In genomic region chr1:161483361-161483760, GRCh38 we compare ENCODE assay signal across 29 cellular contexts. TPM values are rescaled to one million over a fixed set of nuclear protein-coding genes. Genes with fewer than 3 reads are reported as not detected.
"Had no signal": no experiment of that assay in that cellular context is flagged by ENCODE, and none has a peak within 500 bp of the region (broad histone marks: within the 10 kb centered on the region; RNA-seq: fewer than 3 reads in every experiment).

No MANE protein-coding gene starts in this region.

- DNase-seq: activated CD4-positive, alpha-beta T cell treated with anti-CD3 and anti-CD28 coated beads for 36 hours; activated CD4-positive, CD25-positive, alpha-beta regulatory T cell; activated CD8-positive, alpha-beta memory T cell treated with anti-CD3 and anti-CD28 coated beads, Interleukin-2, amount 10 ng/mL, durations not matched to agents 7 days and 5 days; activated CD8-positive, alpha-beta T cell treated with anti-CD3 and anti-CD28 coated beads, Interleukin-2, amount 10 ng/mL, durations not matched to agents 7 days and 5 days; activated T-cell treated with anti-CD3 and anti-CD28 coated beads, Interleukin-2, amount 50 U/mL, for 48 hours; effector memory CD8-positive, alpha-beta T cell; heart right ventricle; kidney glomerular epithelial cell; lower lobe of right lung; mesenchymal stem cell; natural killer cell; stimulated activated CD4-positive, alpha-beta T cell treated with anti-CD3 and anti-CD28 coated beads, Interleukin-12 subunit alpha, Interleukin-12 subunit beta, amount 100 ng/mL, for 4 hours; stimulated activated CD4-positive, alpha-beta T cell treated with anti-CD3 and anti-CD28 coated beads, Interleukin-4, amount 100 ng/mL, for 1 hour; stimulated activated naive CD8-positive, alpha-beta T cell treated with anti-CD3 and anti-CD28 coated beads, Interleukin-15, Interleukin-2, amounts not matched to agents 100 U/mL and 50 U/mL, for 24 hours; T-helper 2 cell; testis; transverse colon had no signal

- H3K27me3 Mint-ChIP-seq: central memory CD8-positive, alpha-beta T cell had no signal

- H3K27ac Mint-ChIP-seq: activated CD4-positive, alpha-beta T cell treated with anti-CD3 and anti-CD28 coated beads for 36 hours; activated CD8-positive, alpha-beta memory T cell treated with anti-CD3 and anti-CD28 coated beads, Interleukin-2, amount 10 ng/mL, durations not matched to agents 7 days and 5 days; activated CD8-positive, alpha-beta T cell treated with anti-CD3 and anti-CD28 coated beads, Interleukin-2, amount 10 ng/mL, durations not matched to agents 7 days and 5 days; activated naive CD4-positive, alpha-beta T cell treated with anti-CD3 and anti-CD28 coated beads, Interleukin-2, amount 50 U/mL, for 72 hours; activated T-helper 2 cell treated with anti-CD3 and anti-CD28 coated beads, Interferon-gamma antibody, Interleukin-2, Interleukin-4, amounts not matched to agents 10 μg/mL and 5 μg/mL and 100 μg/mL, durations not matched to agents 14 hours and 24 hours and 36 hours; effector memory CD8-positive, alpha-beta T cell; natural killer cell had no signal

- H3K27ac ChIP-seq: coronary artery, foreskin keratinocyte, heart right ventricle, lower lobe of right lung, skin epidermis, testis, transverse colon had no signal

- H3K9me3 Mint-ChIP-seq: activated naive CD4-positive, alpha-beta T cell treated with anti-CD3 and anti-CD28 coated beads, Interleukin-2, amount 50 U/mL, for 72 hours; activated T-helper 2 cell treated with anti-CD3 and anti-CD28 coated beads, Interferon-gamma antibody, Interleukin-2, Interleukin-4, amounts not matched to agents 10 μg/mL and 5 μg/mL and 100 μg/mL, durations not matched to agents 14 hours and 24 hours and 36 hours; central memory CD8-positive, alpha-beta T cell; effector memory CD8-positive, alpha-beta T cell; natural killer cell had no signal

- H3K27me3 ChIP-seq: testis had no signal

- H3K9me3 ChIP-seq: heart right ventricle, lower lobe of right lung, testis, transverse colon had no signal

- H3K4me3 ChIP-seq: coronary artery, heart right ventricle, lower lobe of right lung, skin epidermis, testis, transverse colon had no signal

- H3K36me3 ChIP-seq: heart right ventricle, lower lobe of right lung, transverse colon had no signal

- H3K36me3 Mint-ChIP-seq: activated CD8-positive, alpha-beta memory T cell treated with anti-CD3 and anti-CD28 coated beads, Interleukin-2, amount 10 ng/mL, durations not matched to agents 7 days and 5 days; activated naive CD4-positive, alpha-beta T cell treated with anti-CD3 and anti-CD28 coated beads, Interleukin-2, amount 50 U/mL, for 72 hours; natural killer cell had no signal

- H3K4me3 Mint-ChIP-seq: activated CD4-positive, alpha-beta T cell treated with anti-CD3 and anti-CD28 coated beads for 36 hours; activated CD8-positive, alpha-beta memory T cell treated with anti-CD3 and anti-CD28 coated beads, Interleukin-2, amount 10 ng/mL, durations not matched to agents 7 days and 5 days; activated CD8-positive, alpha-beta T cell treated with anti-CD3 and anti-CD28 coated beads, Interleukin-2, amount 10 ng/mL, durations not matched to agents 7 days and 5 days; central memory CD8-positive, alpha-beta T cell; effector memory CD8-positive, alpha-beta T cell; natural killer cell had no signal

- H3K4me1 Mint-ChIP-seq: activated CD4-positive, alpha-beta T cell treated with anti-CD3 and anti-CD28 coated beads for 36 hours had no signal

- FAIRE-seq: bronchial epithelial cell had no signal

- H3K4me1 ChIP-seq: testis had no signal

- ATAC-seq: activated CD4-positive, alpha-beta T cell treated with anti-CD3 and anti-CD28 coated beads for 36 hours; activated CD8-positive, alpha-beta memory T cell treated with anti-CD3 and anti-CD28 coated beads, Interleukin-2, amount 10 ng/mL, durations not matched to agents 7 days and 5 days; activated CD8-positive, alpha-beta T cell treated with anti-CD3 and anti-CD28 coated beads, Interleukin-2, amount 10 ng/mL, durations not matched to agents 7 days and 5 days; activated naive CD4-positive, alpha-beta T cell treated with anti-CD3 and anti-CD28 coated beads, Interleukin-2, amount 50 U/mL, for 72 hours; effector memory CD8-positive, alpha-beta T cell; esophagus mucosa; foreskin keratinocyte; heart right ventricle; left lobe of liver; lower lobe of right lung; natural killer cell; sciatic nerve; stimulated activated naive CD8-positive, alpha-beta T cell treated with anti-CD3 and anti-CD28 coated beads, Interleukin-15, Interleukin-2, amounts not matched to agents 100 U/mL and 50 U/mL, for 24 hours had no signal

RNA-seq across cellular contexts. Expression of gene FCGR2A, which starts 21.9 kb away (rescaled TPM):
- total RNA-seq: activated CD4-positive, alpha-beta T cell treated with anti-CD3 and anti-CD28 coated beads for 36 hours; bronchial epithelial cell; foreskin keratinocyte; glomerular endothelial cell; osteocyte had no signal
- polyA plus RNA-seq: foreskin keratinocyte had no signal

RNA-seq across cellular contexts. Expression of gene HSPA6, which starts 41.0 kb away (rescaled TPM):
- total RNA-seq: osteocyte had no signal
